ENCODE assay signal across 8 cellular contexts in genomic region chr1:248858096-248858890, GRCh38. TPM values are rescaled to one million over a fixed set of nuclear protein-coding genes. Genes with fewer than 3 reads are reported as not detected.
DNase-seq lines count a peak whose midpoint lies in the region; ATAC-seq and TF ChIP-seq lines count a peak whose summit lies in the region.

No MANE protein-coding gene starts in this region.

- H3K4me1 Mint-ChIP-seq in T-helper 2 cell treated with Interferon-gamma antibody and Interleukin-4, amounts not matched to agents 5 μg/mL and 100 μg/mL, for 36 hours (ENCODE audit: low read depth), result peaks cover 31% of the 10 kb centered on the region
- H3K4me1 Mint-ChIP-seq in stimulated activated naive CD8-positive, alpha-beta T cell treated with anti-CD3 and anti-CD28 coated beads, Interleukin-15, Interleukin-2, amounts not matched to agents 100 ng/mL and 50 ng/mL, for 24 hours (ENCODE audit: low read depth), result peaks cover 27% of the 10 kb centered on the region

- CTCF ChIA-PET in AG04450 (lab: Charles Lee), result interaction anchor here (0.6 to 3.5 kb wide), 6 partner anchors 11 to 48 kb away, joined by 3 to 15 read pairs (median 4); no protein-coding TSS in a partner anchor

- H3K36me3 ChIP-seq in MG63, result peaks cover 45% of the 10 kb centered on the region
- H3K36me3 ChIP-seq in lower lobe of right lung, result peaks cover 21% of the 10 kb centered on the region

- peak overlapping the region; percentile 85 for H3K4me3 Mint-ChIP-seq in T-helper 2 cell treated with Interferon-gamma antibody and Interleukin-4, amounts not matched to agents 5 μg/mL and 100 μg/mL, for 36 hours
- peak overlapping the region; percentile 91 for H3K4me3 Mint-ChIP-seq in stimulated activated naive CD8-positive, alpha-beta T cell treated with anti-CD3 and anti-CD28 coated beads, Interleukin-15, Interleukin-2, amounts not matched to agents 100 ng/mL and 50 ng/mL, for 24 hours

- TF ChIP-seq CTCF in AG04450 (IDR thresholded peaks at IDR 0.05; ENCODE audit: low read depth, low read length) (peak; percentile 35), GM12872 (IDR thresholded peaks at IDR 0.05; ENCODE audit: insufficient read depth, low read depth, low read length) (peak; percentile 76), dorsolateral prefrontal cortex (IDR thresholded peaks at IDR 0.05 in 54 of 56, conservative IDR thresholded peaks at IDR 0.05 in 2 of 56; ENCODE audit: low read depth in 1 of 56, partially characterized antibody in 56 of 56) (peak in 50 of 56 donors; percentile 10 to 72 (median 50)), lower lobe of right lung (IDR thresholded peaks at IDR 0.05) (peak; percentile 48)

- H3K9me3 ChIP-seq in AG04450 (ENCODE audit: control insufficient read depth, insufficient read depth, low read length) (no peaks in the 10 kb centered on the region), MG63 (no peaks in the 10 kb centered on the region), lower lobe of right lung (no peaks in the 10 kb centered on the region)

- peak overlapping the region; percentile 89 for H3K27ac Mint-ChIP-seq in T-helper 2 cell treated with Interferon-gamma antibody and Interleukin-4, amounts not matched to agents 5 μg/mL and 100 μg/mL, for 36 hours
- H3K27ac Mint-ChIP-seq in stimulated activated naive CD8-positive, alpha-beta T cell treated with anti-CD3 and anti-CD28 coated beads, Interleukin-15, Interleukin-2, amounts not matched to agents 100 ng/mL and 50 ng/mL, for 24 hours, result peak overlapping the region; percentile 97

- H3K36me3 Mint-ChIP-seq in T-helper 2 cell treated with Interferon-gamma antibody and Interleukin-4, amounts not matched to agents 5 μg/mL and 100 μg/mL, for 36 hours (ENCODE audit: low read depth), result peaks cover 16% of the 10 kb centered on the region
- H3K36me3 Mint-ChIP-seq in stimulated activated naive CD8-positive, alpha-beta T cell treated with anti-CD3 and anti-CD28 coated beads, Interleukin-15, Interleukin-2, amounts not matched to agents 100 ng/mL and 50 ng/mL, for 24 hours (ENCODE audit: low read depth), result peaks cover 4% of the 10 kb centered on the region

- intact Hi-C loops in dorsolateral prefrontal cortex (cut with DNase I), result loop anchor here in 1 of 2 donors (2.0 kb wide), 1 partner anchor 17 kb away; no protein-coding TSS in a partner anchor
- intact Hi-C loops in lower lobe of right lung (cut with DNase I), result no loop called here

- H3K4me1 ChIP-seq in lower lobe of right lung, result peaks cover 29% of the 10 kb centered on the region

- no peaks in the 10 kb centered on the region for H3K27me3 Mint-ChIP-seq in T-helper 2 cell treated with Interferon-gamma antibody and Interleukin-4, amounts not matched to agents 5 μg/mL and 100 μg/mL, for 36 hours (ENCODE audit: low read depth)
- H3K27me3 Mint-ChIP-seq in stimulated activated naive CD8-positive, alpha-beta T cell treated with anti-CD3 and anti-CD28 coated beads, Interleukin-15, Interleukin-2, amounts not matched to agents 100 ng/mL and 50 ng/mL, for 24 hours, result no peaks in the 10 kb centered on the region

- H3K9me3 Mint-ChIP-seq in T-helper 2 cell treated with Interferon-gamma antibody and Interleukin-4, amounts not matched to agents 5 μg/mL and 100 μg/mL, for 36 hours, result no peaks in the 10 kb centered on the region
- no peaks in the 10 kb centered on the region for H3K9me3 Mint-ChIP-seq in stimulated activated naive CD8-positive, alpha-beta T cell treated with anti-CD3 and anti-CD28 coated beads, Interleukin-15, Interleukin-2, amounts not matched to agents 100 ng/mL and 50 ng/mL, for 24 hours

- H3K4me3 ChIP-seq in AG04450 (ENCODE audit: low read depth, low read length) (peak overlapping the region; percentile 82), MG63 (peak overlapping the region; percentile 74), dorsolateral prefrontal cortex (peak overlapping the region; percentile 55 to 92 (median 72)), lower lobe of right lung (peak overlapping the region; percentile 60)

- DNase-seq in AG04450 (ENCODE audit: low read depth, low spot score) (no peak), MG63 (peak; percentile 77), dorsolateral prefrontal cortex (peak in 8 of 10 donors; percentile 51 to 74 (median 62)), lower lobe of right lung (peak; percentile 85)
- DNase-seq in T-helper 2 cell treated with Interferon-gamma antibody and Interleukin-4, amounts not matched to agents 5 μg/mL and 100 μg/mL, for 36 hours (ENCODE audit: low spot score), result peak; percentile 43

- no peaks in the 10 kb centered on the region for H3K27me3 ChIP-seq in AG04450 (ENCODE audit: control insufficient read depth, insufficient read depth, low read length)
- H3K27me3 ChIP-seq in MG63, result no peaks in the 10 kb centered on the region
- no peaks in the 10 kb centered on the region for H3K27me3 ChIP-seq in dorsolateral prefrontal cortex
- H3K27me3 ChIP-seq in lower lobe of right lung (ENCODE audit: low read depth), result no peaks in the 10 kb centered on the region

- H3K27ac ChIP-seq in AG04450 (ENCODE audit: low read depth, low read length) (no peak overlapping the region), dorsolateral prefrontal cortex (peak overlapping the region; percentile 77 to 99 (median 93)), lower lobe of right lung (peak overlapping the region; percentile 96)

- peak; percentile 32 for ATAC-seq in HG02588 (IDR thresholded peaks at IDR 0.05; ENCODE audit: unreplicated experiment)
- peak; percentile 75 to 78 for ATAC-seq in lower lobe of right lung

- POLR2A ChIA-PET in AG04450 (lab: Yijun Ruan, JAX), result interaction anchor here (0.7 to 2.5 kb wide), 6 partner anchors 15 to 68 kb away, joined by 3 to 8 read pairs (median 6); partner anchors contain the start of gene ZNF672

RNA-seq across cellular contexts. Expression of gene ZNF692, which starts 0.6 kb away (rescaled TPM):
- polyA plus RNA-seq in AG04450 (2011; rRNA removed), result 12.7 and 14.6 TPM in 2 replicates
- polyA minus RNA-seq in AG04450 (2011; rRNA and poly(A)+ RNA removed), result 4.3 and 6.3 TPM in 2 replicates
- total RNA-seq in MG63 (2014; rRNA removed; shearing (Covaris generic); ENCODE audit: low replicate concordance), result 14.3 and 14.7 TPM in 2 replicates
- 100 to 1,000 TPM in 5 of 120 experiments, 10 to 100 TPM in 115; 27.9 to 117 (median 68.8) TPM for total RNA-seq in dorsolateral prefrontal cortex
- total RNA-seq in lower lobe of right lung, result 41.9 TPM

RNA-seq across cellular contexts. Expression of gene ZNF672, which starts 20.3 kb away (rescaled TPM):
- polyA plus RNA-seq in AG04450 (2011; rRNA removed), result 9.1 and 10.9 TPM in 2 replicates
- polyA minus RNA-seq in AG04450 (2011; rRNA and poly(A)+ RNA removed), result 9.2 and 14.7 TPM in 2 replicates
- total RNA-seq in MG63 (2014; rRNA removed; shearing (Covaris generic); ENCODE audit: low replicate concordance), result 16.4 and 22.2 TPM in 2 replicates
- total RNA-seq in dorsolateral prefrontal cortex (10 to 100 TPM; 15.9 to 43.0 (median 23.4) TPM), lower lobe of right lung (39.8 TPM)

RNA-seq across cellular contexts. Expression of gene SH3BP5L, which starts 32.6 kb away (rescaled TPM):
- 15.3 and 16.6 TPM in 2 replicates for polyA plus RNA-seq in AG04450 (2011; rRNA removed)
- 17.7 and 21.6 TPM in 2 replicates for polyA minus RNA-seq in AG04450 (2011; rRNA and poly(A)+ RNA removed)
- 15.8 and 30.0 TPM in 2 replicates for total RNA-seq in MG63 (2014; rRNA removed; shearing (Covaris generic); ENCODE audit: low replicate concordance)
- total RNA-seq in dorsolateral prefrontal cortex (10 to 100 TPM; 24.9 to 51.7 (median 37.5) TPM), lower lobe of right lung (25.0 TPM)

RNA-seq across cellular contexts. Expression of gene PGBD2, which starts 47.7 kb away (rescaled TPM):
- 4.9 and 6.7 TPM in 2 replicates for polyA plus RNA-seq in AG04450 (2011; rRNA removed)
- 7.6 and 8.0 TPM in 2 replicates for polyA minus RNA-seq in AG04450 (2011; rRNA and poly(A)+ RNA removed)
- 7.0 and 9.6 TPM in 2 replicates for total RNA-seq in MG63 (2014; rRNA removed; shearing (Covaris generic); ENCODE audit: low replicate concordance)
- total RNA-seq in dorsolateral prefrontal cortex (10 to 100 TPM in 1 of 120 experiments, 1 to 10 TPM in 119; 3.2 to 11.1 (median 6.2) TPM), lower lobe of right lung (9.1 TPM)
